ENCODE assay signal across 11 cellular contexts in genomic region chr22:37660709-37661045, GRCh38. TPM values are rescaled to one million over a fixed set of nuclear protein-coding genes. Genes with fewer than 3 reads are reported as not detected.
DNase-seq lines count a peak whose midpoint lies in the region; TF ChIP-seq lines count a peak whose summit lies in the region.
"Had no signal": no experiment of that assay in that cellular context is flagged by ENCODE, and none has a peak within 500 bp of the region (broad histone marks: within the 10 kb centered on the region; RNA-seq: fewer than 3 reads in every experiment).

No MANE protein-coding gene starts in this region.

- H3K79me2 ChIP-seq in fibroblast of lung (ENCODE audit: control insufficient read depth, insufficient read depth, low read length), result peaks cover 47% of the 10 kb centered on the region

- peak overlapping the region; percentile 61 for H3K27ac Mint-ChIP-seq in T-helper 2 cell treated with Interferon-gamma antibody and Interleukin-4, amounts not matched to agents 5 μg/mL and 100 μg/mL, for 36 hours

- WGBS in spleen, 5 donors, result 86 to 100% (median 92%) methylated on average over 1 to 2 of the region's 2 CpGs

- H3K9me3 Mint-ChIP-seq in T-helper 2 cell treated with Interferon-gamma antibody and Interleukin-4, amounts not matched to agents 5 μg/mL and 100 μg/mL, for 36 hours, result no peaks in the 10 kb centered on the region

- no peak overlapping the region for H2AFZ ChIP-seq in fibroblast of lung (ENCODE audit: low read length)

- peak overlapping the region; percentile 90; the same call in 1 of the 2 replicates for H3K4me3 ChIP-seq in SK-N-MC
- H3K4me3 ChIP-seq in fibroblast of lung (replicated peaks in 1 of 4; ENCODE audit: control extremely low read depth in 1 of 4, insufficient read depth in 1 of 4, low read depth in 3 of 4, low read length in 4 of 4), result no peak overlapping the region
- peak overlapping the region in 3 of 8 donors; percentile 79 to 95 (median 83) for H3K4me3 ChIP-seq in spleen
- H3K4me3 ChIP-seq: thyroid gland had no signal

- peak overlapping the region; percentile 92 for H3K4me2 ChIP-seq in fibroblast of lung (ENCODE audit: extremely low read depth, insufficient read depth, low read length)

- intact Hi-C loops in spleen (cut with DNase I; ENCODE audit: low total_unique reads), result no loop called here

- no peaks in the 10 kb centered on the region for H3K27me3 ChIP-seq in fibroblast of lung (ENCODE audit: control insufficient read depth, insufficient read depth, low read length)
- no peaks in the 10 kb centered on the region for H3K27me3 ChIP-seq in spleen (replicated peaks in 1 of 7)
- H3K27me3 ChIP-seq: thyroid gland had no signal

- H3K36me3 ChIP-seq in SK-N-MC (ENCODE audit: insufficient read depth, low read length) (peaks cover 3% of the 10 kb centered on the region; the same call in 1 of the 2 replicates), fibroblast of lung (ENCODE audit: control insufficient read depth, insufficient read depth, low read length) (peaks cover 4% of the 10 kb centered on the region), spleen (peaks cover 0 to 14% (median 5%) of the 10 kb centered on the region in 6 donors)
- H3K36me3 ChIP-seq: thyroid gland had no signal

- no peak overlapping the region for H3K27ac ChIP-seq in SK-N-MC
- H3K27ac ChIP-seq in fibroblast of lung (ENCODE audit: insufficient read depth, low read length), result peak overlapping the region; percentile 89
- H3K27ac ChIP-seq in spleen, result peak overlapping the region in 6 of 8 donors; percentile 20 to 88 (median 74)

- H3K4me3 Mint-ChIP-seq in T-helper 2 cell treated with Interferon-gamma antibody and Interleukin-4, amounts not matched to agents 5 μg/mL and 100 μg/mL, for 36 hours, result peak overlapping the region; percentile 89

- H3K4me1 ChIP-seq in fibroblast of lung (ENCODE audit: control insufficient read depth, extremely low read depth, insufficient read depth, low read length) (peaks cover 30% of the 10 kb centered on the region), spleen (peaks cover 19 to 55% (median 44%) of the 10 kb centered on the region in 6 donors)

- TF ChIP-seq POLR2A in spleen (IDR thresholded peaks at IDR 0.05), result no peak

- H3K9ac ChIP-seq in SK-N-MC (ENCODE audit: insufficient read length) (no peak overlapping the region), fibroblast of lung (ENCODE audit: insufficient read depth, low read length) (no peak overlapping the region)

- no peaks in the 10 kb centered on the region for H3K9me3 ChIP-seq in SK-N-MC (ENCODE audit: low read depth, low read length)
- H3K9me3 ChIP-seq in fibroblast of lung (ENCODE audit: control insufficient read depth, insufficient read depth, low read depth, low read length), result no peaks in the 10 kb centered on the region
- no peaks in the 10 kb centered on the region for H3K9me3 ChIP-seq in spleen
- H3K9me3 ChIP-seq: thyroid gland had no signal

- H3K36me3 Mint-ChIP-seq in T-helper 2 cell treated with Interferon-gamma antibody and Interleukin-4, amounts not matched to agents 5 μg/mL and 100 μg/mL, for 36 hours (ENCODE audit: low read depth), result peaks cover 19% of the 10 kb centered on the region

- H3K4me1 Mint-ChIP-seq in T-helper 2 cell treated with Interferon-gamma antibody and Interleukin-4, amounts not matched to agents 5 μg/mL and 100 μg/mL, for 36 hours (ENCODE audit: low read depth), result peaks cover 36% of the 10 kb centered on the region

- no peak for DNase-seq in T-helper 2 cell treated with Interferon-gamma antibody and Interleukin-4, amounts not matched to agents 5 μg/mL and 100 μg/mL, for 36 hours (ENCODE audit: low spot score)
- DNase-seq in T-helper 2 cell, result no peak
- DNase-seq in SK-N-MC (ENCODE audit: low read depth, low spot score), result no peak
- DNase-seq in fibroblast of lung (ENCODE audit: low read depth in 2 of 2), result no peak
- DNase-seq in spleen, result no peak
- DNase-seq in AG08396 (ENCODE audit: low spot score), result no peak
- DNase-seq in activated gamma-delta T cell (lab: John Stamatoyannopoulos, UW), result no peak
- no peak for DNase-seq in AG20443 (ENCODE audit: low spot score)
- DNase-seq: 8988T, T-helper 9 cell had no signal

- H4K20me1 ChIP-seq in fibroblast of lung (ENCODE audit: control insufficient read depth, extremely low read depth, insufficient read depth, low read length), result no peaks in the 10 kb centered on the region

- no peaks in the 10 kb centered on the region for H3K27me3 Mint-ChIP-seq in T-helper 2 cell treated with Interferon-gamma antibody and Interleukin-4, amounts not matched to agents 5 μg/mL and 100 μg/mL, for 36 hours (ENCODE audit: low read depth)

- TF ChIP-seq CTCF in fibroblast of lung (conservative IDR thresholded peaks at IDR 0.05 in 1 of 2, IDR thresholded peaks at IDR 0.05 in 1 of 2; ENCODE audit: low read depth in 1 of 2, low read length in 2 of 2) (no peak), spleen (IDR thresholded peaks at IDR 0.05 in 8 of 11, conservative IDR thresholded peaks at IDR 0.05 in 3 of 11) (no peak)

RNA-seq across cellular contexts. Expression of gene PDXP, which starts 2.2 kb away (rescaled TPM):
- total RNA-seq in fibroblast of lung (4.0 and 5.1 TPM in 2 replicates), spleen (10 to 100 TPM in 5 of 7 donors, 1 to 10 TPM in 2; 9.3 to 17.8 (median 11.2) TPM)
- polyA plus RNA-seq in fibroblast of lung (7.9 and 14.7 TPM in 2 replicates), spleen (10 to 100 TPM; 14.7 to 26.6 (median 15.4) TPM)
- 6.9 and 16.5 TPM in 2 replicates for polyA plus RNA-seq in fibroblast of lung (2012)
- polyA minus RNA-seq in fibroblast of lung (ENCODE audit: low replicate concordance), result 14.5 and 15.0 TPM in 2 replicates

RNA-seq across cellular contexts. Expression of gene LGALS1, which starts 14.8 kb away (rescaled TPM):
- 6,362 and 11,230 TPM in 2 replicates for total RNA-seq in fibroblast of lung
- 5,090 and 5,801 TPM in 2 replicates for polyA plus RNA-seq in fibroblast of lung
- 11,602 and 14,894 TPM in 2 replicates for polyA plus RNA-seq in fibroblast of lung (2012)
- 14,591 and 18,200 TPM in 2 replicates for polyA minus RNA-seq in fibroblast of lung (ENCODE audit: low replicate concordance)
- 100 to 1,000 TPM; 158 to 544 (median 389) TPM for total RNA-seq in spleen
- 100 to 1,000 TPM; 371 to 519 (median 445) TPM for polyA plus RNA-seq in spleen

RNA-seq across cellular contexts. Expression of gene SH3BP1, which starts 21.2 kb away (rescaled TPM):
- total RNA-seq in fibroblast of lung (3.1 and 6.2 TPM in 2 replicates), spleen (10 to 100 TPM; 38.0 to 78.9 (median 61.2) TPM)
- polyA plus RNA-seq in fibroblast of lung (2.9 and 5.5 TPM in 2 replicates), spleen (10 to 100 TPM; 17.7 to 51.7 (median 35.2) TPM)
- 7.7 and 15.2 TPM in 2 replicates for polyA plus RNA-seq in fibroblast of lung (2012)
- polyA minus RNA-seq in fibroblast of lung (ENCODE audit: low replicate concordance), result 15.3 and 34.4 TPM in 2 replicates

RNA-seq across cellular contexts. Expression of gene NOL12, which starts 25.5 kb away (rescaled TPM):
- total RNA-seq in fibroblast of lung, result 12.1 and 15.4 TPM in 2 replicates
- 12.8 and 26.1 TPM in 2 replicates for polyA plus RNA-seq in fibroblast of lung
- 16.0 and 29.1 TPM in 2 replicates for polyA plus RNA-seq in fibroblast of lung (2012)
- 5.0 and 6.3 TPM in 2 replicates for polyA minus RNA-seq in fibroblast of lung (ENCODE audit: low replicate concordance)
- 10 to 100 TPM; 24.0 to 55.3 (median 30.2) TPM for total RNA-seq in spleen
- 10 to 100 TPM; 28.5 to 33.9 (median 31.1) TPM for polyA plus RNA-seq in spleen

RNA-seq across cellular contexts. Expression of gene TRIOBP, which starts 36.2 kb away (rescaled TPM):
- 105 and 131 TPM in 2 replicates for total RNA-seq in fibroblast of lung
- polyA plus RNA-seq in fibroblast of lung, result 32.9 and 35.4 TPM in 2 replicates
- polyA plus RNA-seq in fibroblast of lung (2012), result 104 and 109 TPM in 2 replicates
- 188 and 198 TPM in 2 replicates for polyA minus RNA-seq in fibroblast of lung (ENCODE audit: low replicate concordance)
- 100 to 1,000 TPM in 5 of 7 donors, 10 to 100 TPM in 2; 69.9 to 151 (median 106) TPM for total RNA-seq in spleen
- polyA plus RNA-seq in spleen, result 10 to 100 TPM; 24.6 to 62.0 (median 34.2) TPM

Comparison
In these comparisons a context has a peak if more than half of its experiments do, and no peak if none do; other contexts are left out.
1. RNA of gene LGALS1, which starts 14.8 kb away (total RNA-seq): 6,362 to 11,230 TPM in fibroblast of lung; 158 to 544 TPM in spleen; every median in the first group is over 10 times any median in the second.